Comparison of ENCODE assay signal across 5 cellular contexts in genomic region chr19:51805396-51805795, GRCh38. TPM values are rescaled to one million over a fixed set of nuclear protein-coding genes. Genes with fewer than 3 reads are reported as not detected.
"Had no signal": no experiment of that assay in that cellular context is flagged by ENCODE, and none has a peak within 500 bp of the region (broad histone marks: within the 10 kb centered on the region; RNA-seq: fewer than 3 reads in every experiment).

No MANE protein-coding gene starts in this region.

RNA-seq across cellular contexts. Expression of gene FPR3, which starts 10.4 kb away (rescaled TPM):
- total RNA-seq: activated CD8-positive, alpha-beta T cell treated with anti-CD3 and anti-CD28 coated beads, Interleukin-2, amount 10 ng/mL, durations not matched to agents 7 days and 5 days; OCI-LY7; T-helper 1 cell treated with Interleukin-12 subunit alpha and Interleukin-12 subunit beta and Interleukin-4 antibody, amounts not matched to agents 30 ng/mL and 1 ng/mL, for 36 hours; WTC11 had no signal

RNA-seq across cellular contexts. Expression of gene FPR2, which starts 44.4 kb away (rescaled TPM):
- total RNA-seq: activated CD8-positive, alpha-beta T cell treated with anti-CD3 and anti-CD28 coated beads, Interleukin-2, amount 10 ng/mL, durations not matched to agents 7 days and 5 days; activated naive CD8-positive, alpha-beta T cell treated with anti-CD3 and anti-CD28 coated beads, Interleukin-2, amount 10 ng/mL, durations not matched to agents 7 days and 5 days; OCI-LY7; T-helper 1 cell treated with Interleukin-12 subunit alpha and Interleukin-12 subunit beta and Interleukin-4 antibody, amounts not matched to agents 30 ng/mL and 1 ng/mL, for 36 hours had no signal

RNA-seq across cellular contexts. Expression of gene FPR1, which starts 53.7 kb away (rescaled TPM):
- total RNA-seq: activated CD8-positive, alpha-beta T cell treated with anti-CD3 and anti-CD28 coated beads, Interleukin-2, amount 10 ng/mL, durations not matched to agents 7 days and 5 days; activated naive CD8-positive, alpha-beta T cell treated with anti-CD3 and anti-CD28 coated beads, Interleukin-2, amount 10 ng/mL, durations not matched to agents 7 days and 5 days; OCI-LY7; T-helper 1 cell treated with Interleukin-12 subunit alpha and Interleukin-12 subunit beta and Interleukin-4 antibody, amounts not matched to agents 30 ng/mL and 1 ng/mL, for 36 hours had no signal
